Comparison of ENCODE assay signal across 8 cellular contexts in the genomic region with DNA sequence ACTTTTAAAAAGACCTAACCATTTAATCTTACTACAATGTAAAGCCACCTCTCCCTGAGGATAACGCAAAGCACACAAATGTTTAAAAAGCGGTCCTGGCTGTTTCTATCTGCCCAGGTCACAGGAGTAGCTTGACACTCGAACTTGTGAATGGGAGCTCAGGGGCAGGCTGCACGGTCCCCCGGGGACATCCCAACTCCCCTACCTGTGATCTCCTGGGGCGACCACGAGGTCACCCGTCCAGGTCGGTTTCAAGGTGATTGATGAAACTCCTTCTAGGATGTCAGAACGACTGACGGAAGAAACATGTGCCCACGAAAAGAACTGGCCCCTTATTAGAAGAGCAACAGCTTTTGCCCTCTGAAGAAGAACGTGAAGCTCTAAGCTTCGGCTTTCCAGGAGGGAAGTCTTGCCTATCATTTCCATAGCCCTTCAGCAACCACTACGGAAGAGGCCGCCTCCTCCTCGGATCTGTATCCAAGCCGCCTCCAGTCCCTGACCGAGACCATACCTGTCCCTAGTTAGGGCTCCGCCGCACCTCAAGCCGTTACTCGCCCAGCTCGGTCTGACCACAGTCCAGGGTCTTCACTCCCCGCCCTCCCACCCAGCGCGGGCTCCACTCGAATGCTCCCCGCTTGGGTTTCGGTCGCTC. TPM values are rescaled to one million over a fixed set of nuclear protein-coding genes. Genes with fewer than 3 reads are reported as not detected.
DNase-seq lines count a peak whose midpoint lies in the region; ATAC-seq and TF ChIP-seq lines count a peak whose summit lies in the region.

No MANE protein-coding gene starts in this region.

- H3K4me1 Mint-ChIP-seq in mesothelial cell of epicardium = peaks cover 20% of the 10 kb centered on the region

- H3K27ac ChIP-seq in BLaER1 treated with 17β-estradiol and CSF1 and Interleukin-3, amounts not matched to agents 10 nM and 100 nM = peak overlapping the region; percentile 79 to 92 (median 87)
- H3K27ac ChIP-seq in coronary artery (peak overlapping the region; percentile 95 to 97), tibial artery (peak overlapping the region; percentile 95 to 97)

- peaks cover 19% of the 10 kb centered on the region for H3K36me3 Mint-ChIP-seq in mesothelial cell of epicardium

- H3K9me3 ChIP-seq in BLaER1 treated with 17β-estradiol and CSF1 and Interleukin-3, amounts not matched to agents 10 nM and 100 nM (replicated peaks in 1 of 11) = no peaks in the 10 kb centered on the region
- H3K9me3 ChIP-seq in HAP-1 (no peaks in the 10 kb centered on the region), tibial artery (no peaks in the 10 kb centered on the region)

- ATAC-seq in GM19397 (IDR thresholded peaks at IDR 0.05; ENCODE audit: unreplicated experiment) = no peak
- ATAC-seq in HG03457 (IDR thresholded peaks at IDR 0.05; ENCODE audit: unreplicated experiment) = no peak

- no peaks in the 10 kb centered on the region for H3K9me3 Mint-ChIP-seq in mesothelial cell of epicardium

- peaks cover 13 to 52% (median 49%) of the 10 kb centered on the region in 11 experiments; a peak in 21 of 22 replicates for H4K20me1 ChIP-seq in BLaER1 treated with 17β-estradiol and CSF1 and Interleukin-3, amounts not matched to agents 10 nM and 100 nM

- in situ Hi-C loops in HAP-1 (cut with MboI; ENCODE audit: low sequenced_read_pairs) = no loop called here

- intact Hi-C loops in tibial artery (cut with DNase I; ENCODE audit: low total_unique reads) = loop anchor here (10.0 kb wide), 1 partner anchor 1870 kb away; no protein-coding TSS in a partner anchor

- no peak for TF ChIP-seq CTCF in coronary artery (IDR thresholded peaks at IDR 0.05)
- TF ChIP-seq CTCF in mesothelial cell of epicardium (IDR thresholded peaks at IDR 0.05; ENCODE audit: unreplicated experiment) = no peak
- TF ChIP-seq CTCF in tibial artery (IDR thresholded peaks at IDR 0.05) = no peak

- peak overlapping the region; percentile 79 to 96 (median 88) for H3K4me2 ChIP-seq in BLaER1 treated with 17β-estradiol and CSF1 and Interleukin-3, amounts not matched to agents 10 nM and 100 nM

- no peak for DNase-seq in HAP-1 (ENCODE audit: low spot score in 2 of 2)
- peak; percentile 32 for DNase-seq in SW480 (ENCODE audit: low spot score)
- no peak for DNase-seq in coronary artery (ENCODE audit: low spot score)
- no peak for DNase-seq in mesothelial cell of epicardium (ENCODE audit: low spot score in 2 of 2, unreplicated experiment in 2 of 2)
- DNase-seq in tibial artery = no peak

- no peaks in the 10 kb centered on the region for H3K27me3 Mint-ChIP-seq in mesothelial cell of epicardium (ENCODE audit: low read depth)

- H3K36me3 ChIP-seq in BLaER1 treated with 17β-estradiol and CSF1 and Interleukin-3, amounts not matched to agents 10 nM and 100 nM = peaks cover 30 to 45% (median 39%) of the 10 kb centered on the region in 11 experiments
- H3K36me3 ChIP-seq in HAP-1 (replicated peaks) = peaks cover 50% of the 10 kb centered on the region
- peaks cover 16 to 29% (median 26%) of the 10 kb centered on the region in 3 donors for H3K36me3 ChIP-seq in tibial artery

- H3K27me3 ChIP-seq in BLaER1 treated with 17β-estradiol and CSF1 and Interleukin-3, amounts not matched to agents 10 nM and 100 nM = no peaks in the 10 kb centered on the region
- H3K27me3 ChIP-seq in HAP-1 (ENCODE audit: low read depth) (no peaks in the 10 kb centered on the region), tibial artery (no peaks in the 10 kb centered on the region)

- H3K4me3 ChIP-seq in BLaER1 treated with 17β-estradiol and CSF1 and Interleukin-3, amounts not matched to agents 10 nM and 100 nM = peak overlapping the region; percentile 84 to 100 (median 96)
- H3K4me3 ChIP-seq in HAP-1 = peak overlapping the region; percentile 80
- H3K4me3 ChIP-seq in coronary artery = peak overlapping the region; percentile 95
- peak overlapping the region; percentile 90 for H3K4me3 ChIP-seq in tibial artery

- H3K4me1 ChIP-seq in BLaER1 treated with 17β-estradiol and CSF1 and Interleukin-3, amounts not matched to agents 10 nM and 100 nM = peaks cover 31 to 49% (median 35%) of the 10 kb centered on the region in 10 experiments
- peaks cover 9% of the 10 kb centered on the region for H3K4me1 ChIP-seq in HAP-1
- peaks cover 0 to 11% (median 6%) of the 10 kb centered on the region in 4 donors for H3K4me1 ChIP-seq in tibial artery

- H3K9ac ChIP-seq in BLaER1 treated with 17β-estradiol and CSF1 and Interleukin-3, amounts not matched to agents 10 nM and 100 nM = peak overlapping the region; percentile 88 to 98 (median 95)

- H3K27ac Mint-ChIP-seq in mesothelial cell of epicardium = peak overlapping the region; percentile 100

- peak overlapping the region; percentile 97 for H3K4me3 Mint-ChIP-seq in mesothelial cell of epicardium

RNA-seq across cellular contexts. Expression of gene CYCS, which starts 0.4 kb away (rescaled TPM):
- total RNA-seq in mesothelial cell of epicardium = 46.8 to 51.6 TPM (median 48.2 TPM) in 3 replicates
